ENCODE assay signal across 11 cellular contexts in the genomic region with DNA sequence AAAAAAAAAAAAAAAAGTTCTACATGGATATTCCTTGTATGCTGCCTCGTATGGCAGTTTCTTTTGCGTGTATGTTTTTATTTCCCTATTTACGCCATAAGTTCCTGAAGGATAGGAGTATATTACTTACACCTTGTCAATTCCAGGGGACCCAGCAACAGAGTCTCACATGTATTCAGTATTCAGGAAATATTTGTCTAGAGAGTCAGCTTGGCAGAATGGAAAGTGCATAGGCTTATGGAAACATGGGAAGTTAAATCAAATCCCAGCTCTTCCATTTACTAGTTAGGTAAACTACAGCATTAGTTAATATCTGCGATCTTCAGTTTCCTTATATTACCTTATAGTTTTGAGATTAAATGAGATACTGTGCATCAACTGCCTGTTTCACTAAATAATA. TPM values are rescaled to one million over a fixed set of nuclear protein-coding genes. Genes with fewer than 3 reads are reported as not detected.
DNase-seq lines count a peak whose midpoint lies in the region; ATAC-seq, FAIRE-seq and TF ChIP-seq lines count a peak whose summit lies in the region.
"Had no signal": no experiment of that assay in that cellular context is flagged by ENCODE, and none has a peak within 500 bp of the region (broad histone marks: within the 10 kb centered on the region; RNA-seq: fewer than 3 reads in every experiment).

No MANE protein-coding gene starts in this region.

- H3K4me2 ChIP-seq in mammary epithelial cell (ENCODE audit: insufficient read depth, low read depth, low read length) = peak overlapping the region; percentile 77
- H3K4me2 ChIP-seq in keratinocyte (ENCODE audit: control insufficient read depth, extremely low read depth, insufficient read depth, low read depth, low read length) = peak overlapping the region; percentile 63

- H4K20me1 ChIP-seq in mammary epithelial cell (ENCODE audit: insufficient read depth, low read length) = no peaks in the 10 kb centered on the region
- H4K20me1 ChIP-seq in keratinocyte (ENCODE audit: control insufficient read depth, extremely low read depth, insufficient read depth, low read length) = no peaks in the 10 kb centered on the region

- H2AFZ ChIP-seq in mammary epithelial cell (ENCODE audit: low read depth, low read length) (peak overlapping the region; percentile 34), keratinocyte (ENCODE audit: control insufficient read depth, low read length) (peak overlapping the region; percentile 73)

- in situ Hi-C loops in mammary epithelial cell (cut with MboI; ENCODE audit: low sequenced_read_pairs in 2 of 2) = loop anchor here in 1 of 2 donors (10.0 kb wide), 1 partner anchor 147 kb away; no protein-coding TSS in a partner anchor

- H3K27me3 ChIP-seq in mammary epithelial cell (ENCODE audit: insufficient read depth, low read length) = no peaks in the 10 kb centered on the region
- H3K27me3 ChIP-seq in breast epithelium = no peaks in the 10 kb centered on the region
- H3K27me3 ChIP-seq in keratinocyte (ENCODE audit: control insufficient read depth, extremely low read depth, insufficient read depth, low read length) = no peaks in the 10 kb centered on the region

- H3K79me2 ChIP-seq in mammary epithelial cell (ENCODE audit: insufficient read depth, low read length) (no peaks in the 10 kb centered on the region), keratinocyte (ENCODE audit: control insufficient read depth, insufficient read depth, low read length) (no peaks in the 10 kb centered on the region)

- H3K9ac ChIP-seq in mammary epithelial cell (ENCODE audit: insufficient read depth, low read length) (peak overlapping the region; percentile 42), keratinocyte (ENCODE audit: control insufficient read depth, extremely low read depth, insufficient read depth, low read length) (peak overlapping the region; percentile 42), kidney (ENCODE audit: low read length in 2 of 2) (no peak overlapping the region)

- CTCF ChIA-PET in mammary epithelial cell (lab: Charles Lee; ENCODE audit: low non-redundant PET) = no interaction called here

- no peak for TF ChIP-seq POLR2A in breast epithelium (IDR thresholded peaks at IDR 0.05)

- H3K4me1 ChIP-seq in mammary epithelial cell (ENCODE audit: insufficient read depth, low read length) (peaks cover 40% of the 10 kb centered on the region), breast epithelium (no peaks in the 10 kb centered on the region), keratinocyte (ENCODE audit: control insufficient read depth, extremely low read depth, insufficient read depth, low read length) (peaks cover 30% of the 10 kb centered on the region), kidney (ENCODE audit: control insufficient read depth in 1 of 2, insufficient read depth in 1 of 2, low read depth in 1 of 2, low read length in 2 of 2) (peaks cover 0 to 2% of the 10 kb centered on the region in 2 donors)

- BruUV-seq in mammary epithelial cell (replicated peaks; lab: Mats Ljungman, UMichigan) = no TSS peak

- peak; percentile 3 for FAIRE-seq in TTC549 (lab: Jason Lieb, UNC)
- FAIRE-seq in keratinocyte (lab: Jason Lieb, UNC) = no peak
- FAIRE-seq in kidney (lab: Jason Lieb, UNC) = no peak

- peaks cover 12% of the 10 kb centered on the region for H3K9me3 ChIP-seq in mammary epithelial cell (replicated peaks; ENCODE audit: insufficient read depth, low read length)
- H3K9me3 ChIP-seq in breast epithelium = no peaks in the 10 kb centered on the region
- H3K9me3 ChIP-seq in keratinocyte (ENCODE audit: control insufficient read depth, low read depth, low read length) = peaks cover 6% of the 10 kb centered on the region
- H3K9me3 ChIP-seq in kidney (ENCODE audit: control insufficient read depth in 1 of 2, low read length in 2 of 2) = no peaks in the 10 kb centered on the region

- intact Hi-C loops in mammary epithelial cell (cut with micrococcal nuclease) (loop anchor here (5.0 to 10.0 kb wide), 2 partner anchors 135 to 727 kb away; a partner anchor contains a TSS), breast epithelium (cut with DNase I; ENCODE audit: low total_unique reads) (no loop called here), kidney (cut with DNase I) (no loop called here)

- H3K27ac ChIP-seq in mammary epithelial cell (ENCODE audit: insufficient read depth, low read depth, low read length) (peak overlapping the region; percentile 96), breast epithelium (peak overlapping the region in 1 of 2 donors; percentile 21), keratinocyte (ENCODE audit: control insufficient read depth, insufficient read depth, low read length) (peak overlapping the region; percentile 57), kidney (ENCODE audit: low read depth in 2 of 2, low read length in 2 of 2) (no peak overlapping the region)

- 93% methylated on average over 4 of the region's 4 CpGs for WGBS in mammary epithelial cell (ENCODE audit: low coverage, missing lambda C conversion rate)

- no peaks in the 10 kb centered on the region for H3K36me3 ChIP-seq in mammary epithelial cell (ENCODE audit: insufficient read depth, low read length)
- no peaks in the 10 kb centered on the region for H3K36me3 ChIP-seq in breast epithelium
- H3K36me3 ChIP-seq in keratinocyte (ENCODE audit: control insufficient read depth in 2 of 2, extremely low read depth in 1 of 2, insufficient read depth in 2 of 2, low read length in 2 of 2) = no peaks in the 10 kb centered on the region
- H3K36me3 ChIP-seq in kidney (ENCODE audit: control insufficient read depth in 1 of 2, insufficient read depth in 2 of 2, low read length in 2 of 2) = no peaks in the 10 kb centered on the region

- H3K4me3 ChIP-seq in mammary epithelial cell (replicated peaks in 1 of 3; ENCODE audit: insufficient read depth in 1 of 3, low read depth in 2 of 3, low read length in 3 of 3) = no peak overlapping the region
- H3K4me3 ChIP-seq in breast epithelium = no peak overlapping the region
- peak overlapping the region in 1 of 3 experiments; percentile 21 for H3K4me3 ChIP-seq in keratinocyte (ENCODE audit: control insufficient read depth in 2 of 3, extremely low read depth in 1 of 3, insufficient read depth in 2 of 3, low read depth in 1 of 3, low read length in 3 of 3)
- H3K4me3 ChIP-seq in kidney (ENCODE audit: low read length in 2 of 2) = no peak overlapping the region
- H3K4me3 ChIP-seq: GM12878 had no signal

- TF ChIP-seq CTCF in mammary epithelial cell (conservative IDR thresholded peaks at IDR 0.05 in 1 of 2, IDR thresholded peaks at IDR 0.05 in 1 of 2; ENCODE audit: extremely low read depth in 1 of 2, insufficient read depth in 1 of 2, low read depth in 1 of 2, low read length in 2 of 2) (no peak), breast epithelium (IDR thresholded peaks at IDR 0.05) (no peak), keratinocyte (optimal IDR thresholded peaks at IDR 0.05 in 1 of 3, IDR thresholded peaks at IDR 0.05 in 1 of 3, conservative IDR thresholded peaks at IDR 0.05 in 1 of 3; ENCODE audit: extremely low read depth in 1 of 3, insufficient read depth in 2 of 3, low read length in 3 of 3) (no peak), kidney (IDR thresholded peaks at IDR 0.05; ENCODE audit: borderline replicate concordance, extremely low read depth, insufficient read depth) (no peak)

- dilution Hi-C loops in mammary epithelial cell (cut with HindIII; ENCODE audit: low sequenced_read_pairs) (no loop called here), keratinocyte (cut with MboI; ENCODE audit: extremely low pct_ligation_motif_present, low sequenced_read_pairs) (no loop called here)

- DNase-seq in mammary epithelial cell (no peak), breast epithelium (ENCODE audit: low spot score in 2 of 2) (no peak), keratinocyte (ENCODE audit: low read depth, low spot score) (no peak), SIG-M5 treated with dmso at 0.1 percent for 504 hours (lab: John Stamatoyannopoulos, UW; ENCODE audit: unreplicated experiment) (no peak), kidney (no peak)
- DNase-seq in activated CD4-positive, alpha-beta T cell treated with anti-CD3 and anti-CD28 coated beads, Interleukin-2, amount 50 U/mL, for 4 hours = no peak
- DNase-seq: Right ventricle myocardium superior had no signal

- no peaks in the 10 kb centered on the region for H3K9me1 ChIP-seq in keratinocyte (ENCODE audit: control insufficient read depth, extremely low read depth, insufficient read depth, low read length)

- ATAC-seq in GM21737 (IDR thresholded peaks at IDR 0.05; ENCODE audit: unreplicated experiment) = no peak

RNA-seq across cellular contexts. Expression of a gene that starts 51.1 kb away (rescaled TPM):
- total RNA-seq in mammary epithelial cell (under 1 TPM in 1 of 2 donors, not detected in 1; under 0.01 TPM), breast epithelium (1 to 10 TPM in 1 of 3 donors, under 1 TPM in 2; 0.15 to 2.9 (median 0.33) TPM), kidney (0.79 TPM)
- polyA plus RNA-seq in mammary epithelial cell (not detected), keratinocyte (0.04 TPM in 1 of 3 replicates, not detected in the others), kidney (ENCODE audit: insufficient read depth, low read depth, low replicate concordance) (not detected)
- polyA minus RNA-seq in mammary epithelial cell (not detected), keratinocyte (not detected in 3 replicates)
- polyA plus RNA-seq in keratinocyte (2011; ENCODE audit: low read depth) = not detected
- not detected in 2 replicates for polyA plus RNA-seq in keratinocyte (2011; cell fraction: cytosol; rRNA removed)
- polyA plus RNA-seq in keratinocyte (2011; cell fraction: nucleus; rRNA removed) = not detected in 2 replicates
- not detected in 2 replicates for polyA plus RNA-seq in keratinocyte (2012; ENCODE audit: low replicate concordance)
- polyA minus RNA-seq in keratinocyte (2011; cell fraction: cytosol; rRNA and poly(A)+ RNA removed) = not detected
- not detected in 2 replicates for polyA minus RNA-seq in keratinocyte (2011; cell fraction: nucleus; rRNA and poly(A)+ RNA removed)
- total RNA-seq: A172, GM12878, Right ventricle myocardium superior had no signal
- polyA plus RNA-seq: GM12878 had no signal

Comparison
In these comparisons a context has a peak if more than half of its experiments do, and no peak if none do; other contexts are left out.
1. H3K27ac ChIP-seq: peak in mammary epithelial cell (single experiment) and keratinocyte (single experiment); none in kidney (0 of 2).
2. H3K9ac ChIP-seq: peak in mammary epithelial cell (single experiment) and keratinocyte (single experiment); none in kidney (0 of 2).